ENCODE assay signal across 14 cellular contexts in genomic region chr2:217183471-217183870, GRCh38.
DNase-seq lines count a peak whose midpoint lies in the region; TF ChIP-seq lines count a peak whose summit lies in the region.
"Had no signal": no experiment of that assay in that cellular context is flagged by ENCODE, and none has a peak within 500 bp of the region (broad histone marks: within the 10 kb centered on the region; RNA-seq: fewer than 3 reads in every experiment).

No MANE protein-coding gene starts in this region.

- H3K36me3 ChIP-seq in thyroid gland: no peaks in the 10 kb centered on the region
- H3K36me3 ChIP-seq: BLaER1 treated with 17β-estradiol and CSF1 and Interleukin-3, amounts not matched to agents 10 nM and 100 nM had no signal

- peaks cover 0 to 4% of the 10 kb centered on the region in 2 donors for H3K4me1 ChIP-seq in thyroid gland
- H3K4me1 ChIP-seq: BLaER1 treated with 17β-estradiol and CSF1 and Interleukin-3, amounts not matched to agents 10 nM and 100 nM had no signal

- H3K27me3 ChIP-seq in thyroid gland: no peaks in the 10 kb centered on the region

- in situ Hi-C loops in G401 (cut with HindIII; ENCODE audit: low sequenced_read_pairs): no loop called here

- intact Hi-C loops in thyroid gland (cut with DNase I): no loop called here

- TF ChIP-seq POLR2A in thyroid gland (IDR thresholded peaks at IDR 0.05): no peak

- no peak overlapping the region for H3K4me3 ChIP-seq in thyroid gland (replicated peaks in 1 of 3)
- H3K4me3 ChIP-seq: BLaER1 treated with 17β-estradiol and CSF1 and Interleukin-3, amounts not matched to agents 10 nM and 100 nM; GM12878 had no signal

- no peaks in the 10 kb centered on the region for H3K9me3 ChIP-seq in thyroid gland

- no peak overlapping the region for H3K27ac ChIP-seq in thyroid gland
- H3K27ac ChIP-seq: BLaER1 treated with 17β-estradiol and CSF1 and Interleukin-3, amounts not matched to agents 10 nM and 100 nM; HL-60 had no signal

- no peak for TF ChIP-seq CTCF in thyroid gland (IDR thresholded peaks at IDR 0.05)

- DNase-seq in G401 (ENCODE audit: low spot score) (peak; percentile 97), NCI-H1694 (lab: John Stamatoyannopoulos, UW) (peak; percentile 10), cerebellar nuclear complex (lab: John Stamatoyannopoulos, UW) (peak; percentile 50 to 63), thyroid gland (peak; percentile 49 to 50), HuH-7.5 (ENCODE audit: low spot score) (no peak)
- DNase-seq in stimulated activated CD4-positive, alpha-beta T cell treated with anti-CD3 and anti-CD28 coated beads, Interleukin-2, amount 100 ng/mL, for 24 hours: no peak
- DNase-seq: Calu3; CD8-positive, alpha-beta T cell; GOT3; H7; HFFc6 had no signal

- 83 to 85% methylated on average over 1 of the region's 1 CpG for WGBS in thyroid gland, 2 donors

Comparison
In these comparisons a context has a peak if more than half of its experiments do, and no peak if none do; other contexts are left out.
1. DNase-seq: peak in G401 (single experiment), NCI-H1694 (single experiment), cerebellar nuclear complex (2 of 2) and thyroid gland (2 of 2); none in stimulated activated CD4-positive, alpha-beta T cell treated with anti-CD3 and anti-CD28 coated beads, Interleukin-2, amount 100 ng/mL, for 24 hours (0 of 2) and HuH-7.5 (single experiment).